Comparison of ENCODE assay signal across 17 cellular contexts in the genomic region with DNA sequence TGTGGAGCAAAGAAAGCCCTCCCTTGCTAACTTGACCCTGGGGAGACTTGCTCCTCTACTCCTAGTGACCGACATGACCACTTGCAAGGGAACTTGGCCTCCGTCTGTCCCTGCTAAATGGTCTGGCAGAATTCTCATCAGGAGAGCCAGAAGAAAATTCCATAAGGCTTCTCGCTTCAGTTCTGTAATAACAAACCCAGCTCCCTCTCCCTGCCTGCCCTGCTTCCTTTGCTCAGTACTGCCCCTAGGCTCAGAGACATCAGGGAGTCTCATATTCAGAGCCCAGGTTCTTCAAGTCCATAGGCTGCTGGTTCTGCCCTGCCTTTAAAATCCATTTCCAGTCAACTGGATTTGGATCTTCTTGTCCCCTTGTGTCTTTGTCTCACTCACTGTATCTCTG. TPM values are rescaled to one million over a fixed set of nuclear protein-coding genes. Genes with fewer than 3 reads are reported as not detected.
A peak's percentile ranks its signal among the peaks of the same experiment; 100 is the strongest.
DNase-seq lines count a peak whose midpoint lies in the region; ATAC-seq and TF ChIP-seq lines count a peak whose summit lies in the region.
"Had no signal": no experiment of that assay in that cellular context is flagged by ENCODE, and none has a peak within 500 bp of the region (broad histone marks: within the 10 kb centered on the region; RNA-seq: fewer than 3 reads in every experiment).

No MANE protein-coding gene starts in this region.

- POLR2A ChIA-PET in GM10248 (lab: Yijun Ruan, JAX), result no interaction called here

- CTCF ChIA-PET in GM10248 (lab: Yijun Ruan, JAX), result interaction anchor here (0.9 to 2.3 kb wide), 2 partner anchors 10 to 12 kb away, joined by 3 to 7 read pairs; no protein-coding TSS in a partner anchor

- no peaks in the 10 kb centered on the region for H3K27me3 Mint-ChIP-seq in neural crest cell (ENCODE audit: low read depth)

- intact Hi-C loops in Right ventricle myocardium superior (cut with DNase I) (no loop called here), cardiac septum (cut with DNase I) (no loop called here)

- peak; percentile 66 for ATAC-seq in Right ventricle myocardium superior (ENCODE audit: poor library complexity)
- no peak for ATAC-seq in HG02884 (IDR thresholded peaks at IDR 0.05; ENCODE audit: unreplicated experiment)
- ATAC-seq: activated T-cell treated with anti-CD3 and anti-CD28 coated beads, Interleukin-2, amount 50 U/mL, for 72 hours; GM23338; upper lobe of right lung had no signal

- H3K9me3 Mint-ChIP-seq in neural crest cell, result peaks cover 7% of the 10 kb centered on the region
- H3K9me3 Mint-ChIP-seq: GM23338 had no signal

- peaks cover 7% of the 10 kb centered on the region for H3K36me3 Mint-ChIP-seq in neural crest cell (ENCODE audit: low read depth)

- TF ChIP-seq CTCF in fibroblast of the aortic adventitia (IDR thresholded peaks at IDR 0.05; ENCODE audit: insufficient read depth, low read length) (peak; percentile 31), neural crest cell (conservative IDR thresholded peaks at IDR 0.05) (no peak), GM10248 (IDR thresholded peaks at IDR 0.05; ENCODE audit: control extremely low read depth, extremely low read depth, low read depth, missing control alignments) (no peak)

- DNase-seq in Right ventricle myocardium superior (no peak), cardiac septum (ENCODE audit: low spot score) (no peak), fibroblast of the aortic adventitia (ENCODE audit: low read depth) (peak; percentile 39), neural crest cell (ENCODE audit: low read depth, low spot score) (no peak), NCI-H524 treated with DMSO at 0.1 percent for 48 hours (lab: John Stamatoyannopoulos, UW) (no peak), islet precursor cell (no peak), GM10248 (ENCODE audit: extremely low spot score) (no peak)
- DNase-seq: activated CD4-positive, alpha-beta T cell treated with anti-CD3 and anti-CD28 coated beads, Interleukin-2, amount 50 U/mL, for 48 hours; activated T-cell treated with anti-CD3 and anti-CD28 coated beads, Interleukin-2, amount 50 U/mL, for 72 hours; adrenal gland; mesenchymal stem cell; NCI-H1092 treated with DMSO at 0.1 percent for 48 hours; NCI-H2171; NCI-H82; upper lobe of right lung had no signal

- H3K4me3 ChIP-seq in fibroblast of the aortic adventitia (ENCODE audit: low read depth, low read length), result no peak overlapping the region
- H3K4me3 ChIP-seq: adrenal gland, GM23338, upper lobe of right lung had no signal

- no peak overlapping the region for H3K4me3 Mint-ChIP-seq in neural crest cell
- H3K4me3 Mint-ChIP-seq: activated T-cell treated with anti-CD3 and anti-CD28 coated beads, Interleukin-2, amount 50 U/mL, for 72 hours; GM23338 had no signal

- H3K27ac Mint-ChIP-seq in neural crest cell (ENCODE audit: unreplicated experiment), result peak overlapping the region; percentile 84
- H3K27ac Mint-ChIP-seq: activated T-cell treated with anti-CD3 and anti-CD28 coated beads, Interleukin-2, amount 50 U/mL, for 72 hours; GM23338 had no signal

- H3K4me1 Mint-ChIP-seq in neural crest cell, result no peaks in the 10 kb centered on the region

RNA-seq across cellular contexts. Expression of gene DOCK11, which starts 13.1 kb away (rescaled TPM):
- 4.2 TPM for total RNA-seq in Right ventricle myocardium superior
- 3.8 TPM for total RNA-seq in cardiac septum
- total RNA-seq in fibroblast of the aortic adventitia (ENCODE audit: low replicate concordance), result 34.8 and 60.8 TPM in 2 replicates
- total RNA-seq in neural crest cell, result 13.2 and 14.6 TPM in 2 replicates
